Comparison of ENCODE assay signal across 10 cellular contexts in genomic region chr17:78935419-78936323, GRCh38. TPM values are rescaled to one million over a fixed set of nuclear protein-coding genes. Genes with fewer than 3 reads are reported as not detected.
DNase-seq lines count a peak whose midpoint lies in the region; ATAC-seq and TF ChIP-seq lines count a peak whose summit lies in the region.
"Had no signal": no experiment of that assay in that cellular context is flagged by ENCODE, and none has a peak within 500 bp of the region (broad histone marks: within the 10 kb centered on the region; RNA-seq: fewer than 3 reads in every experiment).

No MANE protein-coding gene starts in this region.

- POLR2A ChIA-PET in HEK293 (lab: Yijun Ruan, JAX), result interaction anchor here (2.2 kb wide), 1 partner anchor 12 kb away, joined by 15 read pairs; the partner anchor contains the start of gene TIMP2

- peak overlapping the region; percentile 15 for H3K9ac ChIP-seq in adipocyte (ENCODE audit: low read length)

- H3K4me1 ChIP-seq in HEK293 (ENCODE audit: control insufficient read depth, insufficient read depth, low read length), result peaks cover 23% of the 10 kb centered on the region
- peaks cover 33% of the 10 kb centered on the region for H3K4me1 ChIP-seq in adipocyte (ENCODE audit: control insufficient read depth, insufficient read depth, low read length)

- H3K4me3 ChIP-seq in HEK293 (ENCODE audit: low read depth, low read length), result no peak overlapping the region
- H3K4me3 ChIP-seq in adipocyte (ENCODE audit: low read length), result no peak overlapping the region

- ATAC-seq in HG03520 (IDR thresholded peaks at IDR 0.05; ENCODE audit: unreplicated experiment) (no peak), GM21360 (IDR thresholded peaks at IDR 0.05; ENCODE audit: unreplicated experiment) (no peak), left lobe of liver (no peak), HG02642 (IDR thresholded peaks at IDR 0.05; ENCODE audit: poor library complexity, unreplicated experiment) (no peak)

- no peaks in the 10 kb centered on the region for H3K27me3 ChIP-seq in adipocyte (replicated peaks; ENCODE audit: control insufficient read depth, insufficient read depth, low read length)

- DNase-seq in adipocyte (ENCODE audit: low read depth) (peak; percentile 97), hepatic stellate cell (ENCODE audit: low spot score) (peak; percentile 96), stromal cell of bone marrow (ENCODE audit: low read depth) (peak; percentile 96), left lobe of liver (ENCODE audit: low spot score) (no peak)
- DNase-seq: NCI-H1105 had no signal

- no peaks in the 10 kb centered on the region for H3K36me3 ChIP-seq in HEK293 (ENCODE audit: control insufficient read depth in 2 of 2, insufficient read depth in 1 of 2, low read length in 2 of 2)
- no peaks in the 10 kb centered on the region for H3K36me3 ChIP-seq in adipocyte (ENCODE audit: control insufficient read depth, insufficient read depth, low read length, severe bottlenecking)

- CTCF ChIA-PET in HEK293 (lab: Yijun Ruan, JAX), result interaction anchor here (0.6 to 1.2 kb wide), 2 partner anchors 36 to 725 kb away, joined by 3 to 4 read pairs; no protein-coding TSS in a partner anchor

- H3K27ac ChIP-seq in HEK293 (ENCODE audit: extremely low read depth, low read depth, low read length), result peak overlapping the region; percentile 14; the same call in 1 of the 2 replicates

- H3K9me3 ChIP-seq in HEK293 (ENCODE audit: control insufficient read depth, insufficient read depth, low read depth, low read length) (no peaks in the 10 kb centered on the region), adipocyte (ENCODE audit: control insufficient read depth, low read length) (no peaks in the 10 kb centered on the region)

- no peak for TF ChIP-seq CTCF in HEK293 (tag by site-specific recombination; IDR thresholded peaks at IDR 0.05)

TF ChIP-seq in HEK293, 187 proteins besides CTCF, POLR2A, EP300 and RAD21 (continues in another document):
- TF ChIP-seq KLF10 (tag by site-specific recombination; IDR thresholded peaks at IDR 0.05) (peak; percentile 28; the same call in 1 of the 2 replicates), ZBTB17 (tag by site-specific recombination; IDR thresholded peaks at IDR 0.05) (peak; percentile 12; the same call in 1 of the 2 replicates), ZNF645 (tag by site-specific recombination; IDR thresholded peaks at IDR 0.05) (no peak), EGR2 (tag by site-specific recombination; IDR thresholded peaks at IDR 0.05; ENCODE audit: low read depth) (no peak), ZNF26 (tag by site-specific recombination; IDR thresholded peaks at IDR 0.05) (no peak), ZNF677 (tag by site-specific recombination; IDR thresholded peaks at IDR 0.05) (no peak), ZNF175 (tag by site-specific recombination; IDR thresholded peaks at IDR 0.05) (no peak), ZNF10 (tag by site-specific recombination; IDR thresholded peaks at IDR 0.05) (no peak), ZFP41 (tag by site-specific recombination; IDR thresholded peaks at IDR 0.05; ENCODE audit: borderline replicate concordance) (no peak), FEZF1 (tag by site-specific recombination; IDR thresholded peaks at IDR 0.05) (no peak), ZNF184 (tag by site-specific recombination; IDR thresholded peaks at IDR 0.05) (no peak), ZNF362 (tag by site-specific recombination; IDR thresholded peaks at IDR 0.05) (no peak), ZNF623 (tag by site-specific recombination; IDR thresholded peaks at IDR 0.05) (no peak; the same call in 1 of the 2 replicates), ZNF366 (tag by site-specific recombination; conservative IDR thresholded peaks at IDR 0.05) (peak; percentile 62), ZNF701 (tag by site-specific recombination; IDR thresholded peaks at IDR 0.05) (no peak), KLF9 (tag by site-specific recombination; IDR thresholded peaks at IDR 0.05; ENCODE audit: low read depth) (no peak), MEIS1 (CRISPR knock-in tag; IDR thresholded peaks at IDR 0.05; ENCODE audit: borderline replicate concordance) (no peak), PRDM10 (tag by site-specific recombination; IDR thresholded peaks at IDR 0.05) (peak; percentile 57; the same call in 1 of the 2 replicates), ZNF423 (tag by site-specific recombination; IDR thresholded peaks at IDR 0.05) (peak; percentile 92), ZBTB10 (tag by site-specific recombination; IDR thresholded peaks at IDR 0.05) (no peak), ZNF16 (tag by site-specific recombination; IDR thresholded peaks at IDR 0.05; ENCODE audit: low read depth) (no peak), ZNF544 (tag by site-specific recombination; IDR thresholded peaks at IDR 0.05) (no peak)

RNA-seq across cellular contexts. Expression of gene TIMP2, which starts 10.5 kb away (rescaled TPM):
- total RNA-seq in left lobe of liver, result 26.4 TPM

RNA-seq across cellular contexts. Expression of gene CEP295NL, which starts 32.7 kb away (rescaled TPM):
- total RNA-seq in left lobe of liver, result 0.33 TPM
- total RNA-seq: activated T-helper 2 cell treated with anti-CD3 and anti-CD28 coated beads, Interferon-gamma antibody, Interleukin-2, Interleukin-4, amounts not matched to agents 10 μg/mL and 5 μg/mL and 100 μg/mL, durations not matched to agents 14 hours and 24 hours and 36 hours had no signal

RNA-seq across cellular contexts. Expression of gene LGALS3BP, which starts 44.1 kb away (rescaled TPM):
- 141 TPM for total RNA-seq in left lobe of liver
